8 cellular contexts compared by ENCODE assay signal in genomic region chr6:2998249-2999004, GRCh38. TPM values are rescaled to one million over a fixed set of nuclear protein-coding genes. Genes with fewer than 3 reads are reported as not detected.
DNase-seq lines count a peak whose midpoint lies in the region; ATAC-seq and TF ChIP-seq lines count a peak whose summit lies in the region.
"Not testable (repeated sequence)": the region's sequence is repeated elsewhere in the genome, so short reads cannot be mapped to it uniquely, and the experiment has no call there.

No MANE protein-coding gene starts in this region.

- peaks cover 19% of the 10 kb centered on the region for H3K79me2 ChIP-seq in PC-3 (ENCODE audit: low read length)

- H3K4me2 ChIP-seq in PC-3 (ENCODE audit: low read length) = peak overlapping the region; percentile 98

- peak; percentile 58 for TF ChIP-seq CTCF in GM12873 (IDR thresholded peaks at IDR 0.05; ENCODE audit: insufficient read depth, low read depth, low read length, missing control alignments)
- peak; percentile 61 for TF ChIP-seq CTCF in PC-3 (conservative IDR thresholded peaks at IDR 0.05; ENCODE audit: low read depth, low read length)
- peak; percentile 50 for TF ChIP-seq CTCF in colonic mucosa (IDR thresholded peaks at IDR 0.05)
- peak; percentile 21 to 87 (median 72) for TF ChIP-seq CTCF in prostate gland (IDR thresholded peaks at IDR 0.05)
- peak; percentile 58 to 81 (median 64) for TF ChIP-seq CTCF in uterus (IDR thresholded peaks at IDR 0.05)

- not testable (repeated sequence) for H3F3A ChIP-seq in PC-3 (ENCODE audit: low read length, unreplicated experiment)

- peaks cover 17% of the 10 kb centered on the region for H3K4me1 ChIP-seq in PC-3 (ENCODE audit: insufficient read depth, low read length)
- H3K4me1 ChIP-seq in colonic mucosa; prostate gland (replicated peaks); uterus: not testable (repeated sequence)

- H3K27ac ChIP-seq in PC-3 (ENCODE audit: low read length) = peak overlapping the region; percentile 49
- H3K27ac ChIP-seq in colonic mucosa = peak overlapping the region; percentile 70
- peak overlapping the region; percentile 23 to 81 for H3K27ac ChIP-seq in prostate gland
- peak overlapping the region; percentile 80 to 87 for H3K27ac ChIP-seq in uterus

- H3K36me3 ChIP-seq in PC-3 (ENCODE audit: low read depth, low read length); colonic mucosa; prostate gland; uterus: not testable (repeated sequence)

- H3K9ac ChIP-seq in PC-3 (ENCODE audit: low read length) = peak overlapping the region; percentile 47
- H3K9ac ChIP-seq in colonic mucosa (ENCODE audit: low read depth in 2 of 2, low read length in 2 of 2) = peak overlapping the region in 1 of 2 donors; percentile 66

- peak overlapping the region; percentile 97 for H2AFZ ChIP-seq in PC-3 (ENCODE audit: low read length)

- not testable (repeated sequence) for H3K9me2 ChIP-seq in PC-3 (replicated peaks; ENCODE audit: low read length)

- BruUV-seq in PC-3 (replicated peaks; lab: Mats Ljungman, UMichigan) = not testable (repeated sequence)

- POLR2A ChIA-PET in PC-3 (lab: Charles Lee; ENCODE audit: unreplicated experiment) = not testable (repeated sequence)

- peak; percentile 42 for DNase-seq in PC-3
- DNase-seq in activated CD8-positive, alpha-beta memory T cell treated with anti-CD3 and anti-CD28 coated beads for 24 hours = peak; percentile 88
- peak; percentile 35 for DNase-seq in colonic mucosa
- DNase-seq in prostate gland (ENCODE audit: low spot score); uterus: not testable (repeated sequence)

- H3K27me3 ChIP-seq in PC-3 (ENCODE audit: low read length); colonic mucosa; prostate gland (replicated peaks; ENCODE audit: insufficient read depth); uterus: not testable (repeated sequence)

- intact Hi-C loops in PC-3 (cut with micrococcal nuclease) (loop anchor here (1.0 to 10.0 kb wide), 6 partner anchors 8 to 256 kb away; partner anchors contain the start of genes BPHL and PSMG4), prostate gland (cut with DNase I) (loop anchor here (2.0 kb wide), 1 partner anchor 56 kb away; no protein-coding TSS in a partner anchor), uterus (cut with DNase I; ENCODE audit: low total_unique reads) (loop anchor here (5.0 kb wide), 1 partner anchor 59 kb away; no protein-coding TSS in a partner anchor)
- intact Hi-C loops in colonic mucosa (cut with DNase I) = not testable (repeated sequence)

- peak; percentile 39 for ATAC-seq in HG02870 (IDR thresholded peaks at IDR 0.05; ENCODE audit: unreplicated experiment)
- ATAC-seq in PC-3 = peak; percentile 50

- WGBS in prostate gland = 2% methylated on average over 15 of the region's 16 CpGs

- TF ChIP-seq POLR2A in prostate gland (IDR thresholded peaks at IDR 0.05); uterus (IDR thresholded peaks at IDR 0.05): not testable (repeated sequence)

- H3K9me3 ChIP-seq in PC-3 (ENCODE audit: low read length); colonic mucosa; iPS-18c (ENCODE audit: control insufficient read depth, insufficient read depth, low read length); prostate gland; uterus: not testable (repeated sequence)

- CTCF ChIA-PET in PC-3 (lab: Charles Lee) = interaction anchor here (0.8 kb wide), 1 partner anchor 46 kb away, joined by 10 read pairs; no protein-coding TSS in a partner anchor

- H3K4me3 ChIP-seq in PC-3 (ENCODE audit: low read length) = peak overlapping the region; percentile 80
- peak overlapping the region; percentile 86 for H3K4me3 ChIP-seq in colonic mucosa
- H3K4me3 ChIP-seq in iPS-18c (ENCODE audit: insufficient read depth, low read depth, low read length) = peak overlapping the region; percentile 69
- H3K4me3 ChIP-seq in prostate gland = not testable (repeated sequence)
- H3K4me3 ChIP-seq in uterus = peak overlapping the region; percentile 44 to 95

- not testable (repeated sequence) for H4K20me1 ChIP-seq in PC-3 (ENCODE audit: low read length)

RNA-seq across cellular contexts. Expression of gene NQO2, which starts 1.3 kb away (rescaled TPM):
- total RNA-seq in PC-3 (2014; rRNA removed) = 21.5 and 26.8 TPM in 2 replicates
- 10 to 100 TPM; 14.1 to 19.0 TPM for total RNA-seq in colonic mucosa
- total RNA-seq in prostate gland = 10 to 100 TPM; 27.9 to 34.3 TPM
- 10 to 100 TPM in 3 of 4 donors, 1 to 10 TPM in 1; 7.8 to 50.3 (median 21.6) TPM for total RNA-seq in uterus

RNA-seq across cellular contexts. Expression of gene SERPINB6, which starts 27.1 kb away (rescaled TPM):
- total RNA-seq in PC-3 (2014; rRNA removed) (119 and 140 TPM in 2 replicates), colonic mucosa (100 to 1,000 TPM; 139 to 285 TPM), prostate gland (100 to 1,000 TPM; 155 to 202 TPM), uterus (100 to 1,000 TPM in 3 of 4 donors, 10 to 100 TPM in 1; 84.9 to 266 (median 203) TPM)
